In the genomic region with DNA sequence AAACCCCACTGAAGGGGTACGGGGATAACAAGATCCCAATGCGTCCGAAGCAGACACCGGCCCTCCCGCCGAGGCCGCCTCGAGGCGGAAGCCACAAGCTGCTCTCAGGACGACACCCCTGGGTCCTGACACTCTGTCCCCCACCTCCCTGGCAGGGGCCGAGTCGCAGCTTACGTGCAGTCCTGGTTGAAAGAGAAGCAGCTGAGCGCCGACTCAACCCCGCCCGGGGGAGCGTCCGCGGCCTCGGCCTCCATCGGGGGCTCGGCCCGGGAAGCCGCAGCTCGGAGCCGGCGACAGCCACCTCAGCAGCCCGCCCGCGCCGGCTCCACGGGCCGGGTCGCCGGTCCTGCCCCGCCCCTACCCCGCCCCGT, we compare ENCODE assay signal across 8 cellular contexts. TPM values are rescaled to one million over a fixed set of nuclear protein-coding genes. Genes with fewer than 3 reads are reported as not detected.
A peak's percentile ranks its signal among the peaks of the same experiment; 100 is the strongest.
DNase-seq lines count a peak whose midpoint lies in the region; ATAC-seq, FAIRE-seq and TF ChIP-seq lines count a peak whose summit lies in the region.

A gene with protein sequence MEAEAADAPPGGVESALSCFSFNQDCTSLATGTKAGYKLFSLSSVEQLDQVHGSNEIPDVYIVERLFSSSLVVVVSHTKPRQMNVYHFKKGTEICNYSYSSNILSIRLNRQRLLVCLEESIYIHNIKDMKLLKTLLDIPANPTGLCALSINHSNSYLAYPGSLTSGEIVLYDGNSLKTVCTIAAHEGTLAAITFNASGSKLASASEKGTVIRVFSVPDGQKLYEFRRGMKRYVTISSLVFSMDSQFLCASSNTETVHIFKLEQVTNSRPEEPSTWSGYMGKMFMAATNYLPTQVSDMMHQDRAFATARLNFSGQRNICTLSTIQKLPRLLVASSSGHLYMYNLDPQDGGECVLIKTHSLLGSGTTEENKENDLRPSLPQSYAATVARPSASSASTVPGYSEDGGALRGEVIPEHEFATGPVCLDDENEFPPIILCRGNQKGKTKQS (minus strand): TSS at position 329 of the 371 bp plus-strand sequence. CDS start 75 bp downstream, at position 254.

- TF ChIP-seq POLR2A in uterus (IDR thresholded peaks at IDR 0.05): peak; percentile 18 to 44

- TF ChIP-seq CTCF in OCI-LY3 (IDR thresholded peaks at IDR 0.05; ENCODE audit: low read depth, low read length) (no peak), mucosa of descending colon (IDR thresholded peaks at IDR 0.05) (no peak), uterus (IDR thresholded peaks at IDR 0.05) (no peak)

- H3K4me2 ChIP-seq in OCI-LY3 (ENCODE audit: low read length): peak within 1 kb of the TSS; percentile 94

- DNase-seq in T-helper 1 cell (no peak), dermis microvascular lymphatic vessel endothelial cell (ENCODE audit: low read depth in 2 of 2) (no peak), mucosa of descending colon (peak; percentile 65 to 89 (median 82)), uterus (peak in 1 of 2 donors; percentile 62), HTR-8/SVneo (ENCODE audit: insufficient read length, low spot score) (no peak)

- H3K36me3 ChIP-seq in OCI-LY3 (replicated peaks; ENCODE audit: low read depth, low read length) (no peaks in the 10 kb centered on the region), mucosa of descending colon (ENCODE audit: low read depth) (no peaks in the 10 kb centered on the region), uterus (no peaks in the 10 kb centered on the region)

- H3K9me3 ChIP-seq in OCI-LY3 (ENCODE audit: insufficient read depth, low read length) (no peaks in the 10 kb centered on the region), mucosa of descending colon (no peaks in the 10 kb centered on the region), uterus (no peaks in the 10 kb centered on the region)

- H3K4me1 ChIP-seq in OCI-LY3 (ENCODE audit: low read length): peaks cover 48% of the 10 kb centered on the region
- peaks cover 37% of the 10 kb centered on the region for H3K4me1 ChIP-seq in mucosa of descending colon (ENCODE audit: low read depth)
- no peaks in the 10 kb centered on the region for H3K4me1 ChIP-seq in uterus

- H3K79me2 ChIP-seq in OCI-LY3 (ENCODE audit: low read length): no peaks in the 10 kb centered on the region

- intact Hi-C loops in T-helper 1 cell treated with Interleukin-12 subunit alpha and Interleukin-12 subunit beta and Interleukin-4 antibody, amounts not matched to agents 30 ng/mL and 1 ng/mL, for 36 hours (cut with micrococcal nuclease): loop anchor here (1.0 to 2.0 kb wide), 10 partner anchors 19 to 740 kb away; a partner anchor contains a TSS
- intact Hi-C loops in mucosa of descending colon (cut with DNase I, micrococcal nuclease): no loop called here
- intact Hi-C loops in uterus (cut with DNase I; ENCODE audit: low total_unique reads): no loop called here

- H3K4me3 ChIP-seq in OCI-LY3 (ENCODE audit: low read length) (peak within 1 kb of the TSS; percentile 80), mucosa of descending colon (peak within 1 kb of the TSS; percentile 56), uterus (peak within 1 kb of the TSS; percentile 64 to 91)

- no peaks in the 10 kb centered on the region for H4K20me1 ChIP-seq in OCI-LY3 (ENCODE audit: insufficient read depth, low read length)

- H3K27ac ChIP-seq in OCI-LY3 (ENCODE audit: low read length): peak within 1 kb of the TSS; percentile 28; the same call in 1 of the 2 replicates
- H3K27ac ChIP-seq in uterus: peak within 1 kb of the TSS; percentile 87 to 97

- ATAC-seq in HG02610 (IDR thresholded peaks at IDR 0.05; ENCODE audit: unreplicated experiment) (peak; percentile 13), mucosa of descending colon (peak; percentile 27)

- H3K27me3 ChIP-seq in OCI-LY3 (ENCODE audit: low read depth, low read length) (peaks cover 13% of the 10 kb centered on the region), uterus (no peaks in the 10 kb centered on the region)

- no peak for FAIRE-seq in HTR-8/SVneo (lab: Jason Lieb, UNC)

- peak within 1 kb of the TSS; percentile 61 for H3K9ac ChIP-seq in OCI-LY3 (ENCODE audit: low read length)

- H2AFZ ChIP-seq in OCI-LY3 (ENCODE audit: low read depth, low read length): 0 out of 2 replicates have a peak within 1 kb of the TSS, but pooled peaks have one; percentile 22

RNA-seq across cellular contexts. Expression of the gene that starts here (rescaled TPM):
- total RNA-seq in T-helper 1 cell treated with Interleukin-12 subunit alpha and Interleukin-12 subunit beta and Interleukin-4 antibody, amounts not matched to agents 30 ng/mL and 1 ng/mL, for 36 hours: 22.5 and 25.7 TPM in 2 replicates
- total RNA-seq in dermis microvascular lymphatic vessel endothelial cell (49.6 and 92.8 TPM in 2 replicates), mucosa of descending colon (10 to 100 TPM; 56.0 to 99.3 (median 99.0) TPM), uterus (10 to 100 TPM in 3 of 4 donors, 1 to 10 TPM in 1; 7.9 to 40.7 (median 27.9) TPM)

Comparison
In these comparisons a context has a peak if more than half of its experiments do, and no peak if none do; other contexts are left out.
1. DNase-seq: peak in mucosa of descending colon (3 of 3); none in T-helper 1 cell (0 of 5), dermis microvascular lymphatic vessel endothelial cell (0 of 2) and HTR-8/SVneo (single experiment).
2. Peak in every context shown above with its lines, with median percentiles within 50 percentile points of each other: H3K4me3 ChIP-seq.